In the genomic region with DNA sequence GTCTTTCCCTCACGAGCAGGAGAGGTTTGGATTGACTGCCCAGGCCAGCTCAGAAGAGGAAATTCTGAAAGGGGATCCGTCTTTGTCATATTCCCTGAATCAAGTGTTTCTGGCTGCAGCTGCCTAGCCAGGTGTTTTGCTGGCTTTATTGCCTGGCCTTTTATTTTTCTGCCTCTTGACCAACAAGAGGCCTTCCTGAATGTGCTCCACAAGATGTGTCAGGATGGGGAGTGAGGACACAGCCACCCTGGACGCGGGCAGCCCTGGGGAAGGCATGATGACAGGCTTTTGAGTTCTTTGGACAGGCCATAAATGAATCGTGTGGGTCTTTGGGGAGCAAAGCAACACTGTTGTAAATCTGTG, we compare ENCODE assay signal across 17 cellular contexts.
DNase-seq lines count a peak whose midpoint lies in the region; ATAC-seq and TF ChIP-seq lines count a peak whose summit lies in the region.
"Had no signal": no experiment of that assay in that cellular context is flagged by ENCODE, and none has a peak within 500 bp of the region (broad histone marks: within the 10 kb centered on the region; RNA-seq: fewer than 3 reads in every experiment).

No MANE protein-coding gene starts in this region.

- peak overlapping the region in 1 of 59 donors; percentile 11 for H3K27ac ChIP-seq in dorsolateral prefrontal cortex
- H3K27ac ChIP-seq: BLaER1 treated with 17β-estradiol and CSF1 and Interleukin-3, amounts not matched to agents 10 nM and 100 nM; HL-60; left lung; upper lobe of right lung had no signal

- H3K4me1 Mint-ChIP-seq in memory B cell: peaks cover 31% of the 10 kb centered on the region
- peaks cover 27% of the 10 kb centered on the region for H3K4me1 Mint-ChIP-seq in type B pancreatic cell (ENCODE audit: unreplicated experiment)

- H3K4me3 ChIP-seq in dorsolateral prefrontal cortex: no peak overlapping the region
- H3K4me3 ChIP-seq: BLaER1 treated with 17β-estradiol and CSF1 and Interleukin-3, amounts not matched to agents 10 nM and 100 nM; left lung; upper lobe of right lung had no signal

- no peaks in the 10 kb centered on the region for H3K9me3 Mint-ChIP-seq in memory B cell
- peaks cover 3% of the 10 kb centered on the region for H3K9me3 Mint-ChIP-seq in type B pancreatic cell
- H3K9me3 Mint-ChIP-seq: activated CD4-positive, alpha-beta T cell treated with anti-CD3 and anti-CD28 coated beads, Interleukin-2, amount 10 ng/mL, durations not matched to agents 7 days and 5 days; activated naive CD4-positive, alpha-beta T cell treated with anti-CD3 and anti-CD28 coated beads, Interleukin-2, amount 10 ng/mL, durations not matched to agents 7 days and 5 days; stimulated activated naive CD8-positive, alpha-beta T cell treated with anti-CD3 and anti-CD28 coated beads, Interleukin-15, amount 100 ng/mL, for 72 hours had no signal

- intact Hi-C loops in dorsolateral prefrontal cortex (cut with DNase I): no loop called here

- no peaks in the 10 kb centered on the region for H3K27me3 ChIP-seq in dorsolateral prefrontal cortex
- H3K27me3 ChIP-seq: BLaER1 treated with 17β-estradiol and CSF1 and Interleukin-3, amounts not matched to agents 10 nM and 100 nM; left lung; upper lobe of right lung had no signal

- H3K27ac Mint-ChIP-seq in memory B cell (peak overlapping the region; percentile 20), type B pancreatic cell (peak overlapping the region; percentile 80)
- H3K27ac Mint-ChIP-seq: activated CD4-positive, alpha-beta T cell treated with anti-CD3 and anti-CD28 coated beads, Interleukin-2, amount 10 ng/mL, durations not matched to agents 7 days and 5 days; activated naive CD4-positive, alpha-beta T cell treated with anti-CD3 and anti-CD28 coated beads, Interleukin-2, amount 10 ng/mL, durations not matched to agents 7 days and 5 days had no signal

- H3K36me3 Mint-ChIP-seq in memory B cell (no peaks in the 10 kb centered on the region), type B pancreatic cell (peaks cover 5% of the 10 kb centered on the region)
- H3K36me3 Mint-ChIP-seq: activated naive CD4-positive, alpha-beta T cell treated with anti-CD3 and anti-CD28 coated beads, Interleukin-2, amount 10 ng/mL, durations not matched to agents 7 days and 5 days had no signal

- no peak for ATAC-seq in memory B cell (ENCODE audit: low read depth)
- ATAC-seq: left lung, upper lobe of right lung had no signal

- H3K4me3 Mint-ChIP-seq in memory B cell (no peak overlapping the region), type B pancreatic cell (no peak overlapping the region)
- H3K4me3 Mint-ChIP-seq: activated CD4-positive, alpha-beta T cell treated with anti-CD3 and anti-CD28 coated beads, Interleukin-2, amount 10 ng/mL, durations not matched to agents 7 days and 5 days; activated naive CD4-positive, alpha-beta T cell treated with anti-CD3 and anti-CD28 coated beads, Interleukin-2, amount 10 ng/mL, durations not matched to agents 7 days and 5 days; stimulated activated naive CD8-positive, alpha-beta T cell treated with anti-CD3 and anti-CD28 coated beads, Interleukin-15, amount 100 ng/mL, for 72 hours had no signal

- H3K27me3 Mint-ChIP-seq in memory B cell (no peaks in the 10 kb centered on the region), type B pancreatic cell (no peaks in the 10 kb centered on the region)
- H3K27me3 Mint-ChIP-seq: activated CD4-positive, alpha-beta T cell treated with anti-CD3 and anti-CD28 coated beads, Interleukin-2, amount 10 ng/mL, durations not matched to agents 7 days and 5 days; activated naive CD4-positive, alpha-beta T cell treated with anti-CD3 and anti-CD28 coated beads, Interleukin-2, amount 10 ng/mL, durations not matched to agents 7 days and 5 days; stimulated activated naive CD8-positive, alpha-beta T cell treated with anti-CD3 and anti-CD28 coated beads, Interleukin-15, amount 100 ng/mL, for 72 hours had no signal

- TF ChIP-seq CTCF in type B pancreatic cell (conservative IDR thresholded peaks at IDR 0.05): no peak
- TF ChIP-seq CTCF in dorsolateral prefrontal cortex (IDR thresholded peaks at IDR 0.05 in 54 of 56, conservative IDR thresholded peaks at IDR 0.05 in 2 of 56; ENCODE audit: low read depth in 1 of 56, partially characterized antibody in 56 of 56): no peak

- peak; percentile 35 for DNase-seq in activated CD8-positive, alpha-beta memory T cell treated with anti-CD3 and anti-CD28 coated beads for 24 hours
- DNase-seq in activated CD8-positive, alpha-beta memory T cell treated with anti-CD3 and anti-CD28 coated beads, Interleukin-2, amount 50 U/mL, for 48 hours: no peak
- DNase-seq in SHP77 treated with DMSO at 0.1 percent for 48 hours (lab: John Stamatoyannopoulos, UW) (peak; percentile 100), memory B cell (ENCODE audit: low spot score in 2 of 2) (no peak), type B pancreatic cell (ENCODE audit: extremely low spot score, unreplicated experiment) (no peak), NCI-H82 (lab: John Stamatoyannopoulos, UW) (no peak), dorsolateral prefrontal cortex (no peak), DMS 273 treated with DMSO at 0.1 percent for 48 hours (lab: John Stamatoyannopoulos, UW) (no peak)
- DNase-seq: activated CD4-positive, alpha-beta T cell treated with anti-CD3 and anti-CD28 coated beads, Interleukin-2, amount 10 ng/mL, durations not matched to agents 7 days and 5 days; activated naive CD4-positive, alpha-beta T cell treated with anti-CD3 and anti-CD28 coated beads, Interleukin-2, amount 10 ng/mL, durations not matched to agents 7 days and 5 days; aorta; effector CD4-positive, alpha-beta T cell; left lung; stimulated activated naive CD8-positive, alpha-beta T cell treated with anti-CD3 and anti-CD28 coated beads, Interleukin-15, amount 100 ng/mL, for 72 hours; upper lobe of right lung had no signal

Comparison
In these comparisons a context has a peak if more than half of its experiments do, and no peak if none do; other contexts are left out.
1. DNase-seq: peak in activated CD8-positive, alpha-beta memory T cell treated with anti-CD3 and anti-CD28 coated beads for 24 hours (single experiment) and SHP77 treated with DMSO at 0.1 percent for 48 hours (single experiment); none in activated CD8-positive, alpha-beta memory T cell treated with anti-CD3 and anti-CD28 coated beads, Interleukin-2, amount 50 U/mL, for 48 hours (single experiment), memory B cell (0 of 2), type B pancreatic cell (single experiment), NCI-H82 (single experiment), dorsolateral prefrontal cortex (0 of 10) and DMS 273 treated with DMSO at 0.1 percent for 48 hours (single experiment).